9 cellular contexts compared by ENCODE assay signal in genomic region chr12:111408686-111409402, GRCh38. TPM values are rescaled to one million over a fixed set of nuclear protein-coding genes. Genes with fewer than 3 reads are reported as not detected.
DNase-seq lines count a peak whose midpoint lies in the region; ATAC-seq and TF ChIP-seq lines count a peak whose summit lies in the region.
"Had no signal": no experiment of that assay in that cellular context is flagged by ENCODE, and none has a peak within 500 bp of the region (broad histone marks: within the 10 kb centered on the region; RNA-seq: fewer than 3 reads in every experiment).

No MANE protein-coding gene starts in this region.

- H3K4me3 ChIP-seq in SK-N-MC (peak overlapping the region; percentile 92), fibroblast of mammary gland (ENCODE audit: control insufficient read depth, low read depth, low read length) (peak overlapping the region; percentile 28), skeletal muscle tissue (ENCODE audit: low read length in 3 of 3) (peak overlapping the region in 2 of 3 donors; percentile 15 to 49), mucosa of descending colon (no peak overlapping the region)

- H3K36me3 ChIP-seq in SK-N-MC (ENCODE audit: insufficient read depth, low read length) (no peaks in the 10 kb centered on the region), skeletal muscle tissue (ENCODE audit: control insufficient read depth in 3 of 3, insufficient read depth in 3 of 3, low read length in 3 of 3) (no peaks in the 10 kb centered on the region), mucosa of descending colon (ENCODE audit: low read depth) (no peaks in the 10 kb centered on the region)

- DNase-seq in GM13976 (ENCODE audit: low spot score) (peak; percentile 14), SK-N-MC (ENCODE audit: low read depth, low spot score) (no peak), fibroblast of mammary gland (ENCODE audit: low read depth) (no peak), NOMO-1 treated with dmso at 0.1 percent for 144 hours (lab: John Stamatoyannopoulos, UW; ENCODE audit: unreplicated experiment) (no peak), mucosa of descending colon (no peak)
- DNase-seq: NCI-H524 had no signal

- intact Hi-C loops in mucosa of descending colon (cut with DNase I, micrococcal nuclease): no loop called here

- in situ Hi-C loops in GM13976 (cut with MboI; ENCODE audit: low sequenced_read_pairs, unreplicated experiment): no loop called here

- H3K9ac ChIP-seq in SK-N-MC (ENCODE audit: insufficient read length) (peak overlapping the region; percentile 54), skeletal muscle tissue (ENCODE audit: low read depth in 1 of 3, low read length in 3 of 3) (peak overlapping the region in 2 of 3 donors; percentile 32 to 62)

- H3K27ac ChIP-seq in SK-N-MC: peak overlapping the region; percentile 96
- peak overlapping the region; percentile 42 for H3K27ac ChIP-seq in skeletal muscle tissue (ENCODE audit: low read depth, low read length)

- peaks cover 49 to 84% (median 82%) of the 10 kb centered on the region in 3 donors for H3K4me1 ChIP-seq in skeletal muscle tissue (ENCODE audit: control insufficient read depth in 3 of 3, insufficient read depth in 3 of 3, low read length in 3 of 3)
- peaks cover 36% of the 10 kb centered on the region for H3K4me1 ChIP-seq in mucosa of descending colon (ENCODE audit: low read depth)

- no peaks in the 10 kb centered on the region for H3K9me3 ChIP-seq in SK-N-MC (ENCODE audit: low read depth, low read length)
- H3K9me3 ChIP-seq in skeletal muscle tissue (ENCODE audit: control insufficient read depth in 3 of 3, low read length in 3 of 3): no peaks in the 10 kb centered on the region
- H3K9me3 ChIP-seq in mucosa of descending colon: no peaks in the 10 kb centered on the region

- H3K27me3 ChIP-seq in skeletal muscle tissue (ENCODE audit: control insufficient read depth in 3 of 3, insufficient read depth in 3 of 3, low read length in 3 of 3): no peaks in the 10 kb centered on the region

- ATAC-seq in HG03442 (IDR thresholded peaks at IDR 0.05; ENCODE audit: unreplicated experiment) (no peak), mucosa of descending colon (no peak), GM18909 (IDR thresholded peaks at IDR 0.05; ENCODE audit: poor library complexity, unreplicated experiment) (no peak)

- TF ChIP-seq CTCF in GM13976 (IDR thresholded peaks at IDR 0.05; ENCODE audit: borderline replicate concordance, control extremely low read depth, extremely low read depth, insufficient read depth, missing control alignments) (no peak), fibroblast of mammary gland (conservative IDR thresholded peaks at IDR 0.05; ENCODE audit: control insufficient read depth, insufficient read depth, low read depth, low read length) (no peak), mucosa of descending colon (IDR thresholded peaks at IDR 0.05) (no peak)

RNA-seq across cellular contexts. Expression of gene SH2B3, which starts 3.1 kb away (rescaled TPM):
- total RNA-seq in skeletal muscle tissue: 7.8 TPM
- 10 to 100 TPM; 16.5 to 22.4 (median 20.5) TPM for total RNA-seq in mucosa of descending colon

RNA-seq across cellular contexts. Expression of gene PHETA1, which starts 39.9 kb away (rescaled TPM):
- 2.6 TPM for total RNA-seq in skeletal muscle tissue
- total RNA-seq in mucosa of descending colon: 10 to 100 TPM; 21.4 to 39.8 (median 23.4) TPM
